16 cellular contexts compared by ENCODE assay signal in genomic region chr13:79340490-79340889, GRCh38.
DNase-seq lines count a peak whose midpoint lies in the region; TF ChIP-seq lines count a peak whose summit lies in the region.
"Had no signal": no experiment of that assay in that cellular context is flagged by ENCODE, and none has a peak within 500 bp of the region (broad histone marks: within the 10 kb centered on the region; RNA-seq: fewer than 3 reads in every experiment).

No MANE protein-coding gene starts in this region.

- CTCF ChIA-PET in GM10248 (lab: Yijun Ruan, JAX): interaction anchor here (1.2 kb wide), 1 partner anchor 14 kb away, joined by 3 read pairs; no protein-coding TSS in a partner anchor

- peaks cover 5% of the 10 kb centered on the region; the same call in 1 of the 2 replicates for H3K79me2 ChIP-seq in MM.1S (ENCODE audit: low read length)

- H3K4me3 Mint-ChIP-seq in chondrocyte (ENCODE audit: unreplicated experiment) (no peak overlapping the region), progenitor cell of endocrine pancreas (ENCODE audit: low read depth) (no peak overlapping the region)
- H3K4me3 Mint-ChIP-seq: IgD-negative memory B cell, T-cell had no signal

- H3K4me2 ChIP-seq in MM.1S (ENCODE audit: low read depth, low read length): no peak overlapping the region
- H3K4me2 ChIP-seq: BLaER1 had no signal

- H3K4me3 ChIP-seq in MM.1S (ENCODE audit: low read length): no peak overlapping the region
- H3K4me3 ChIP-seq: BLaER1, SJSA1 had no signal

- no peaks in the 10 kb centered on the region for H3K4me1 Mint-ChIP-seq in chondrocyte (ENCODE audit: low read depth)
- H3K4me1 Mint-ChIP-seq in progenitor cell of endocrine pancreas (ENCODE audit: low read depth): peaks cover 9% of the 10 kb centered on the region

- peaks cover 10% of the 10 kb centered on the region for H3K36me3 ChIP-seq in MM.1S (replicated peaks; ENCODE audit: insufficient read depth, low read length)

- no peak overlapping the region for H2AFZ ChIP-seq in MM.1S (ENCODE audit: low read length)

- H3K27ac Mint-ChIP-seq in chondrocyte (ENCODE audit: unreplicated experiment) (no peak overlapping the region), progenitor cell of endocrine pancreas (no peak overlapping the region)
- H3K27ac Mint-ChIP-seq: IgD-negative memory B cell, T-cell had no signal

- H3K9me3 ChIP-seq in MM.1S (replicated peaks; ENCODE audit: insufficient read depth, low read length): no peaks in the 10 kb centered on the region
- H3K9me3 ChIP-seq: BLaER1, SJSA1 had no signal

- H3K9me2 ChIP-seq in MM.1S (replicated peaks; ENCODE audit: insufficient read depth, low read length): no peaks in the 10 kb centered on the region

- H3K27me3 Mint-ChIP-seq in chondrocyte (ENCODE audit: low read depth) (no peaks in the 10 kb centered on the region), progenitor cell of endocrine pancreas (no peaks in the 10 kb centered on the region)
- H3K27me3 Mint-ChIP-seq: IgD-negative memory B cell, T-cell had no signal

- H4K20me1 ChIP-seq in MM.1S (ENCODE audit: insufficient read depth, low read length): no peaks in the 10 kb centered on the region

- DNase-seq in GM10248 (ENCODE audit: extremely low spot score) (no peak), MM.1S (no peak), chondrocyte (ENCODE audit: low spot score) (no peak), progenitor cell of endocrine pancreas (ENCODE audit: low spot score, unreplicated experiment) (no peak), cerebellum (ENCODE audit: low spot score) (no peak), pons (ENCODE audit: low spot score) (no peak)
- no peak for DNase-seq in stimulated activated CD4-positive, alpha-beta T cell treated with anti-CD3 and anti-CD28 coated beads, Interleukin-15, amount 100 ng/mL, for 24 hours
- DNase-seq: NCI-H1048, NCI-H1694, NCI-H2171 treated with DMSO at 0.1 percent for 48 hours, NCI-H82, RPMI8226, T-cell had no signal

- peak; percentile 5 for TF ChIP-seq CTCF in GM10248 (IDR thresholded peaks at IDR 0.05; ENCODE audit: control extremely low read depth, extremely low read depth, low read depth, missing control alignments)
- peak; percentile 17; the same call in 1 of the 2 replicates for TF ChIP-seq CTCF in MM.1S (IDR thresholded peaks at IDR 0.05; ENCODE audit: low read length)
- TF ChIP-seq CTCF in chondrocyte (IDR thresholded peaks at IDR 0.05): peak; percentile 57
- peak; percentile 9 for TF ChIP-seq CTCF in progenitor cell of endocrine pancreas (IDR thresholded peaks at IDR 0.05; ENCODE audit: unreplicated experiment)

- H3K4me1 ChIP-seq in MM.1S (ENCODE audit: low read length): no peaks in the 10 kb centered on the region
- H3K4me1 ChIP-seq: BLaER1, SJSA1 had no signal

- H3F3A ChIP-seq in MM.1S (ENCODE audit: insufficient read depth, low read length): no peaks in the 10 kb centered on the region

- no peaks in the 10 kb centered on the region for H3K9me3 Mint-ChIP-seq in chondrocyte (ENCODE audit: low read depth)
- H3K9me3 Mint-ChIP-seq in progenitor cell of endocrine pancreas (ENCODE audit: low read depth): no peaks in the 10 kb centered on the region
- H3K9me3 Mint-ChIP-seq: IgD-negative memory B cell, T-cell had no signal

- H3K27ac ChIP-seq in MM.1S (ENCODE audit: low read length): no peak overlapping the region
- H3K27ac ChIP-seq: BLaER1, SJSA1 had no signal

- POLR2A ChIA-PET in GM10248 (lab: Yijun Ruan, JAX): no interaction called here

- no peaks in the 10 kb centered on the region for H3K27me3 ChIP-seq in MM.1S (replicated peaks; ENCODE audit: insufficient read depth, low read length)
- H3K27me3 ChIP-seq: BLaER1, SJSA1 had no signal

- no peak overlapping the region for H3K9ac ChIP-seq in MM.1S (ENCODE audit: low read length)
- H3K9ac ChIP-seq: BLaER1 had no signal

- H3K36me3 Mint-ChIP-seq in chondrocyte (ENCODE audit: low read depth) (peaks cover 28% of the 10 kb centered on the region), progenitor cell of endocrine pancreas (ENCODE audit: insufficient read depth) (peaks cover 28% of the 10 kb centered on the region)

Comparison
In these comparisons a context has a peak if more than half of its experiments do, and no peak if none do; other contexts are left out.
1. CTCF ChIP-seq: peak in every context shown above with its lines; median percentile 57 in chondrocyte; 17 in MM.1S; 9 in progenitor cell of endocrine pancreas; 5 in GM10248.